In the genomic region with DNA sequence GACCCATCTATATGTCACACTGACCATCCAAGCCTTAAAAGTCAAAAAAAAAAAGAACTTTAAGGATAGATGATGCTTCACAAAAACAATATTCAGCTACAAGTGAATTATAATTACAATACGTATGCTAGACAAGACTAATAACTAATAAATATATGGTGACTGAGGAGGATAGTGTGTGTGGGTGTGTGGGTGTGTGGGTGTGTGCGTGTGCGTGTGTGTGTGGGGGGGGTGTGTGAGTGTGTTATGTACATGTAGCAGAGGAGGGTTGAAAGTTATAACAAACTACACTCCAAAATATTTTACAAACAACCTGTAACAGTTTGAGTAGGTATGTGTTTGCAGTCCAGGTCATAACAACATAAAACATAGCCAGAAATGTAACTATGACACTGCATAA, we compare ENCODE assay signal across 28 cellular contexts.
"Had no signal": no experiment of that assay in that cellular context is flagged by ENCODE, and none has a peak within 500 bp of the region (broad histone marks: within the 10 kb centered on the region; RNA-seq: fewer than 3 reads in every experiment).

No MANE protein-coding gene starts in this region.

- H2AFZ ChIP-seq: hepatocyte had no signal

- H3K36me3 Mint-ChIP-seq: memory B cell; natural killer cell; stimulated activated effector memory CD8-positive, alpha-beta T cell treated with anti-CD3 and anti-CD28 coated beads, Interleukin-12 subunit alpha, Interleukin-12 subunit beta, amount 100 ng/mL, for 72 hours had no signal

- H3K27ac ChIP-seq: colonic mucosa, epithelial cell of prostate, gastrocnemius medialis, hepatocyte, ovary, psoas muscle, sigmoid colon, stomach, thyroid gland had no signal

- H3K9me3 ChIP-seq: colonic mucosa, gastrocnemius medialis, ovary, sigmoid colon, stomach, thyroid gland had no signal

- H3K79me2 ChIP-seq: hepatocyte had no signal

- H3K27me3 ChIP-seq: colonic mucosa, gastrocnemius medialis, hepatocyte, ovary, sigmoid colon, stomach, thyroid gland had no signal

- H3K4me2 ChIP-seq: hepatocyte had no signal

- H3K9me3 Mint-ChIP-seq: dendritic cell treated with granulocyte-macrophage colony-stimulating factor and Interleukin-4, amounts not matched to agents 40 ng/mL and 50 ng/mL, for 4 days; natural killer cell had no signal

- H3K4me1 ChIP-seq: colonic mucosa, gastrocnemius medialis, psoas muscle, stomach, thyroid gland had no signal

- H3K4me3 Mint-ChIP-seq: endodermal cell; memory B cell; natural killer cell; stimulated activated effector memory CD8-positive, alpha-beta T cell treated with anti-CD3 and anti-CD28 coated beads, Interleukin-12 subunit alpha, Interleukin-12 subunit beta, amount 100 ng/mL, for 72 hours had no signal

- ATAC-seq: esophagus mucosa; gastrocnemius medialis; left lobe of liver; natural killer cell; psoas muscle; right cardiac atrium; stimulated activated effector memory CD8-positive, alpha-beta T cell treated with anti-CD3 and anti-CD28 coated beads, Interleukin-12 subunit alpha, Interleukin-12 subunit beta, amount 100 ng/mL, for 72 hours had no signal

- DNase-seq: colonic mucosa; effector CD8-positive, alpha-beta T cell; endodermal cell; foreskin fibroblast; gastrocnemius medialis; head of caudate nucleus; kidney; natural killer cell; occipital lobe; ovary; posterior cingulate gyrus; psoas muscle; right cardiac atrium; sigmoid colon; stimulated activated CD4-positive, alpha-beta T cell treated with anti-CD3 and anti-CD28 coated beads, Interleukin-2, amount 100 ng/mL, for 24 hours; stimulated activated CD4-positive, alpha-beta T cell treated with anti-CD3 and anti-CD28 coated beads, Interleukin-4, amount 100 ng/mL, for 24 hours; stimulated activated naive CD4-positive, alpha-beta T cell treated with Interleukin-2 at 50 U/mL for 16 hours; stomach; thyroid gland; trophoblast cell had no signal

- H3K4me1 Mint-ChIP-seq: endodermal cell; memory B cell; natural killer cell; stimulated activated effector memory CD8-positive, alpha-beta T cell treated with anti-CD3 and anti-CD28 coated beads, Interleukin-12 subunit alpha, Interleukin-12 subunit beta, amount 100 ng/mL, for 72 hours had no signal

- H3K27ac Mint-ChIP-seq: dendritic cell treated with granulocyte-macrophage colony-stimulating factor and Interleukin-4, amounts not matched to agents 40 ng/mL and 50 ng/mL, for 4 days; endodermal cell; memory B cell; natural killer cell; stimulated activated effector memory CD8-positive, alpha-beta T cell treated with anti-CD3 and anti-CD28 coated beads, Interleukin-12 subunit alpha, Interleukin-12 subunit beta, amount 100 ng/mL, for 72 hours had no signal

- H3K4me3 ChIP-seq: colonic mucosa, gastrocnemius medialis, hepatocyte, lung, ovary, psoas muscle, sigmoid colon, stomach, thyroid gland had no signal

- H3K36me3 ChIP-seq: colonic mucosa, gastrocnemius medialis, ovary, sigmoid colon, stomach, thyroid gland had no signal
